Comparison of ENCODE assay signal across 9 cellular contexts in genomic region chr3:7456376-7456775, GRCh38.
"Had no signal": no experiment of that assay in that cellular context is flagged by ENCODE, and none has a peak within 500 bp of the region (broad histone marks: within the 10 kb centered on the region; RNA-seq: fewer than 3 reads in every experiment).

No MANE protein-coding gene starts in this region.

- H3K4me3 ChIP-seq: GM23248, HAP-1 had no signal

- H3K4me1 ChIP-seq: HAP-1 had no signal

- H3K9ac ChIP-seq: GM23248 had no signal

- H2AFZ ChIP-seq: GM23248 had no signal

- FAIRE-seq: HepG2 had no signal

- H3K36me3 ChIP-seq: HAP-1 had no signal

- ATAC-seq: HCT116, HepG2 had no signal

- DNase-seq: GM23248, GOT3, H7, HFFc6, KBM-7 had no signal

- H3K27ac ChIP-seq: GM23248, HL-60 had no signal

- H3K9me3 ChIP-seq: HAP-1 had no signal
